ENCODE assay signal across 11 cellular contexts in genomic region chr6:90294008-90294511, GRCh38. TPM values are rescaled to one million over a fixed set of nuclear protein-coding genes. Genes with fewer than 3 reads are reported as not detected.
DNase-seq lines count a peak whose midpoint lies in the region; ATAC-seq and TF ChIP-seq lines count a peak whose summit lies in the region.
"Had no signal": no experiment of that assay in that cellular context is flagged by ENCODE, and none has a peak within 500 bp of the region (broad histone marks: within the 10 kb centered on the region; RNA-seq: fewer than 3 reads in every experiment).

No MANE protein-coding gene starts in this region.

- no peak for TF ChIP-seq EP300 in esophagus muscularis mucosa (IDR thresholded peaks at IDR 0.05)

- peak overlapping the region; percentile 88 for H3K4me3 Mint-ChIP-seq in activated T-cell treated with anti-CD3 and anti-CD28 coated beads, Interleukin-2, amount 50 U/mL, for 24 hours
- H3K4me3 Mint-ChIP-seq in stimulated activated effector memory CD8-positive, alpha-beta T cell treated with anti-CD3 and anti-CD28 coated beads, Interleukin-12 subunit alpha, Interleukin-12 subunit beta, amount 100 ng/mL, for 72 hours = peak overlapping the region; percentile 76

- TF ChIP-seq CTCF in WERI-Rb-1 (IDR thresholded peaks at IDR 0.05; ENCODE audit: low read depth, low read length) = no peak
- no peak for TF ChIP-seq CTCF in esophagus muscularis mucosa (IDR thresholded peaks at IDR 0.05)

- peak overlapping the region; percentile 98 for H3K27ac Mint-ChIP-seq in activated T-cell treated with anti-CD3 and anti-CD28 coated beads, Interleukin-2, amount 50 U/mL, for 24 hours
- H3K27ac Mint-ChIP-seq in stimulated activated effector memory CD8-positive, alpha-beta T cell treated with anti-CD3 and anti-CD28 coated beads, Interleukin-12 subunit alpha, Interleukin-12 subunit beta, amount 100 ng/mL, for 72 hours = peak overlapping the region; percentile 61

- no peaks in the 10 kb centered on the region for H3K36me3 ChIP-seq in WERI-Rb-1
- no peaks in the 10 kb centered on the region for H3K36me3 ChIP-seq in esophagus muscularis mucosa

- no peaks in the 10 kb centered on the region for H3K9me3 ChIP-seq in WERI-Rb-1 (ENCODE audit: severe bottlenecking)
- no peaks in the 10 kb centered on the region for H3K9me3 ChIP-seq in esophagus muscularis mucosa

- no peaks in the 10 kb centered on the region for H3K9me3 Mint-ChIP-seq in activated T-cell treated with anti-CD3 and anti-CD28 coated beads, Interleukin-2, amount 50 U/mL, for 24 hours
- H3K9me3 Mint-ChIP-seq in stimulated activated effector memory CD8-positive, alpha-beta T cell treated with anti-CD3 and anti-CD28 coated beads, Interleukin-12 subunit alpha, Interleukin-12 subunit beta, amount 100 ng/mL, for 72 hours = no peaks in the 10 kb centered on the region

- no peak overlapping the region for H3K4me3 ChIP-seq in WERI-Rb-1 (ENCODE audit: low read depth, low read length)
- peak overlapping the region in 3 of 4 donors; percentile 92 to 98 (median 96) for H3K4me3 ChIP-seq in esophagus muscularis mucosa

- peaks cover 68% of the 10 kb centered on the region for H3K4me1 Mint-ChIP-seq in activated T-cell treated with anti-CD3 and anti-CD28 coated beads, Interleukin-2, amount 50 U/mL, for 24 hours (ENCODE audit: low read depth)
- H3K4me1 Mint-ChIP-seq in stimulated activated effector memory CD8-positive, alpha-beta T cell treated with anti-CD3 and anti-CD28 coated beads, Interleukin-12 subunit alpha, Interleukin-12 subunit beta, amount 100 ng/mL, for 72 hours = peaks cover 21% of the 10 kb centered on the region

- no peak for DNase-seq in activated T-cell treated with anti-CD3 and anti-CD28 coated beads, Interleukin-2, amount 50 U/mL, for 24 hours
- DNase-seq in activated T-cell treated with anti-CD3 and anti-CD28 coated beads for 4 hours (no peak), WERI-Rb-1 (no peak), esophagus muscularis mucosa (ENCODE audit: extremely low spot score) (no peak), kidney tubule cell (ENCODE audit: low spot score) (no peak), iPS-NIHi11 (ENCODE audit: low spot score) (no peak)
- no peak for DNase-seq in stimulated activated effector memory CD8-positive, alpha-beta T cell treated with anti-CD3 and anti-CD28 coated beads, Interleukin-12 subunit alpha, Interleukin-12 subunit beta, amount 100 ng/mL, for 72 hours (ENCODE audit: low spot score in 2 of 2)
- DNase-seq: GF-D8; PC-9; stimulated activated CD4-positive, alpha-beta T cell treated with anti-CD3 and anti-CD28 coated beads, Interleukin-12 subunit alpha, Interleukin-12 subunit beta, amount 100 ng/mL, for 4 hours had no signal

- ATAC-seq in stimulated activated effector memory CD8-positive, alpha-beta T cell treated with anti-CD3 and anti-CD28 coated beads, Interleukin-12 subunit alpha, Interleukin-12 subunit beta, amount 100 ng/mL, for 72 hours = no peak
- no peak for ATAC-seq in HG03108 (IDR thresholded peaks at IDR 0.05; ENCODE audit: unreplicated experiment)

- 72% methylated on average over 5 of the region's 5 CpGs for WGBS in esophagus muscularis mucosa

- peak overlapping the region; percentile 15 for H3K27ac ChIP-seq in WERI-Rb-1
- H3K27ac ChIP-seq in esophagus muscularis mucosa (replicated peaks in 1 of 4) = peak overlapping the region in 1 of 4 donors; percentile 97
- H3K27ac ChIP-seq: PC-9 had no signal

- no peak for TF ChIP-seq POLR2A in esophagus muscularis mucosa (IDR thresholded peaks at IDR 0.05; ENCODE audit: low read depth)

- H3K36me3 Mint-ChIP-seq in activated T-cell treated with anti-CD3 and anti-CD28 coated beads, Interleukin-2, amount 50 U/mL, for 24 hours (ENCODE audit: low read depth) = peaks cover 64% of the 10 kb centered on the region
- H3K36me3 Mint-ChIP-seq in stimulated activated effector memory CD8-positive, alpha-beta T cell treated with anti-CD3 and anti-CD28 coated beads, Interleukin-12 subunit alpha, Interleukin-12 subunit beta, amount 100 ng/mL, for 72 hours = no peaks in the 10 kb centered on the region

- H3K27me3 Mint-ChIP-seq in activated T-cell treated with anti-CD3 and anti-CD28 coated beads, Interleukin-2, amount 50 U/mL, for 24 hours = no peaks in the 10 kb centered on the region

- H3K4me1 ChIP-seq in esophagus muscularis mucosa = peaks cover 9 to 48% (median 41%) of the 10 kb centered on the region in 4 donors

- H3K27me3 ChIP-seq in WERI-Rb-1 (ENCODE audit: insufficient read depth, low read depth, severe bottlenecking) (no peaks in the 10 kb centered on the region), esophagus muscularis mucosa (no peaks in the 10 kb centered on the region)

- intact Hi-C loops in esophagus muscularis mucosa (cut with DNase I) = loop anchor here (5.0 to 10.0 kb wide), 2 partner anchors 67 to 469 kb away; partner anchors contain the start of gene CASP8AP2

RNA-seq across cellular contexts. Expression of gene BACH2, which starts 2.6 kb away (rescaled TPM):
- 1 to 10 TPM; 4.2 to 9.8 (median 5.8) TPM for total RNA-seq in esophagus muscularis mucosa
